29 cellular contexts compared by ENCODE assay signal in the genomic region with DNA sequence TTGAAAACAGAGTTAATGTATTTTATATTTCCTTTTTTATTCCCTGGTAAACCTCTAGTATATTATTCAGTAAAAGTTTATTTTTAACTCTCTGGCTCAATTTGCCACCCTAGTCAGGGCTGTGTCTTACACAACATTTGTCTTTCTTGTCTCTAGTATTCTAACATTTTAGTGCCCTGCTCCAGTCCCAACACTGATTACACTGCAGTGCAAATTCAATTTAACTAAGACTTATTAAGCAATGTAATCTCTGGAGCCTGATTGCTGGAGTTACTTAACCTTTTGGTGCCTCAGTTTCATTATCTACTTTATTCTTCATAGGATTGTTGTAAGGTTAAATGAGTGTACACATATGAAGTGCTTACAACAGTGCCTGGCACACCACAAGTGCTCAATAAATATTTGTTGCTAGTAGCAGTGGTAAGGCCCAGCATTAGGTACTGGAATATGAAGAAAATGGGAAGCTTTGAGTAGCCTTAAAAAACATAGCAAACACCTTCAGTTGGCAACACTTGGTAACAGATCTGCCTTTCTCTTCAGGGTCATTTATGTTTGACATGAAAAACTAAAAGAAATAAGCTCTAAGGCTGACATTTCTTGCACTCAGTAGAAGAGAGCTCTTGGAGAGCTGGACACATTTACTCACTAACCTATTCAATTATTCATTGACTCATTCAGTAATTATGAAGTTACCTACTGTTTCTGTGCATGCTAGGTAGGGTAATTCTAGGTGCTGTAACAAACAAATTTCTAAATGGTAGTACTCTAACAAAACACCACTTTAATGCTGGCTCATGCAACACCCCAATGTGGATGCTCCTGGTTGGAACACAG.
"Had no signal": no experiment of that assay in that cellular context is flagged by ENCODE, and none has a peak within 500 bp of the region (broad histone marks: within the 10 kb centered on the region; RNA-seq: fewer than 3 reads in every experiment).

No MANE protein-coding gene starts in this region.

- H3K9me3 ChIP-seq: SJCRH30 had no signal

- DNase-seq: activated CD4-positive, alpha-beta memory T cell treated with anti-CD3 and anti-CD28 coated beads, Interleukin-2, amount 10 ng/mL, durations not matched to agents 7 days and 5 days; activated CD4-positive, alpha-beta T cell treated with anti-CD3 and anti-CD28 coated beads for 1 hour; activated CD4-positive, alpha-beta T cell treated with anti-CD3 and anti-CD28 coated beads for 48 hours; activated CD4-positive, CD25-positive, alpha-beta regulatory T cell; activated CD8-positive, alpha-beta memory T cell treated with anti-CD3 and anti-CD28 coated beads for 24 hours; activated CD8-positive, alpha-beta memory T cell treated with anti-CD3 and anti-CD28 coated beads, Interleukin-2, amount 10 ng/mL, durations not matched to agents 7 days and 5 days; activated CD8-positive, alpha-beta memory T cell treated with anti-CD3 and anti-CD28 coated beads, Interleukin-2, amount 50 U/mL, for 48 hours; activated effector memory CD4-positive, alpha-beta T cell treated with Interleukin-2 at 50 U/mL for 16 hours; activated naive CD4-positive, alpha-beta T cell treated with anti-CD3 and anti-CD28 coated beads, Interleukin-2, amount 10 ng/mL, durations not matched to agents 7 days and 5 days; activated naive CD8-positive, alpha-beta T cell treated with anti-CD3 and anti-CD28 coated beads, Interleukin-2, amount 50 U/mL, for 24 hours; activated T-cell treated with anti-CD3 and anti-CD28 coated beads, Interleukin-2, amount 50 U/mL, for 48 hours; anterior cingulate cortex; brain microvascular endothelial cell; NCI-H1092 treated with DMSO at 0.1 percent for 48 hours; NCI-H187 treated with DMSO at 0.1 percent for 48 hours; NCI-H2081 treated with DMSO at 0.1 percent for 48 hours; NCI-H226; NCI-H446 treated with DMSO at 0.1 percent for 48 hours; NCI-H524; NCI-H69; Right ventricle myocardium superior; SJCRH30; T1000; WERI-Rb-1 had no signal

- ATAC-seq: activated CD8-positive, alpha-beta memory T cell treated with anti-CD3 and anti-CD28 coated beads, Interleukin-2, amount 10 ng/mL, durations not matched to agents 7 days and 5 days; activated naive CD8-positive, alpha-beta T cell treated with anti-CD3 and anti-CD28 coated beads, Interleukin-2, amount 50 U/mL, for 24 hours; K562 had no signal

- H3K36me3 ChIP-seq: brain microvascular endothelial cell, cardiac muscle cell, SJCRH30, WERI-Rb-1 had no signal

- H3K4me3 Mint-ChIP-seq: activated CD4-positive, alpha-beta memory T cell treated with anti-CD3 and anti-CD28 coated beads, Interleukin-2, amount 10 ng/mL, durations not matched to agents 7 days and 5 days; activated CD8-positive, alpha-beta memory T cell treated with anti-CD3 and anti-CD28 coated beads, Interleukin-2, amount 10 ng/mL, durations not matched to agents 7 days and 5 days; activated naive CD4-positive, alpha-beta T cell treated with anti-CD3 and anti-CD28 coated beads, Interleukin-2, amount 10 ng/mL, durations not matched to agents 7 days and 5 days; activated naive CD8-positive, alpha-beta T cell; activated naive CD8-positive, alpha-beta T cell treated with anti-CD3 and anti-CD28 coated beads, Interleukin-2, amount 50 U/mL, for 24 hours; central memory CD8-positive, alpha-beta T cell had no signal

- H3K27me3 ChIP-seq: brain microvascular endothelial cell, cardiac muscle cell, SJCRH30 had no signal

- H3K27ac Mint-ChIP-seq: activated CD4-positive, alpha-beta memory T cell treated with anti-CD3 and anti-CD28 coated beads, Interleukin-2, amount 10 ng/mL, durations not matched to agents 7 days and 5 days; activated CD8-positive, alpha-beta memory T cell treated with anti-CD3 and anti-CD28 coated beads, Interleukin-2, amount 10 ng/mL, durations not matched to agents 7 days and 5 days; activated naive CD4-positive, alpha-beta T cell treated with anti-CD3 and anti-CD28 coated beads, Interleukin-2, amount 10 ng/mL, durations not matched to agents 7 days and 5 days; activated naive CD8-positive, alpha-beta T cell; activated naive CD8-positive, alpha-beta T cell treated with anti-CD3 and anti-CD28 coated beads, Interleukin-2, amount 50 U/mL, for 24 hours had no signal

- H3K4me1 Mint-ChIP-seq: activated CD4-positive, alpha-beta memory T cell treated with anti-CD3 and anti-CD28 coated beads, Interleukin-2, amount 10 ng/mL, durations not matched to agents 7 days and 5 days; activated CD8-positive, alpha-beta memory T cell treated with anti-CD3 and anti-CD28 coated beads, Interleukin-2, amount 10 ng/mL, durations not matched to agents 7 days and 5 days; activated naive CD4-positive, alpha-beta T cell treated with anti-CD3 and anti-CD28 coated beads, Interleukin-2, amount 10 ng/mL, durations not matched to agents 7 days and 5 days; activated naive CD8-positive, alpha-beta T cell treated with anti-CD3 and anti-CD28 coated beads, Interleukin-2, amount 50 U/mL, for 24 hours; central memory CD8-positive, alpha-beta T cell had no signal

- H3K27me3 Mint-ChIP-seq: activated CD4-positive, alpha-beta memory T cell treated with anti-CD3 and anti-CD28 coated beads, Interleukin-2, amount 10 ng/mL, durations not matched to agents 7 days and 5 days; activated CD8-positive, alpha-beta memory T cell treated with anti-CD3 and anti-CD28 coated beads, Interleukin-2, amount 10 ng/mL, durations not matched to agents 7 days and 5 days; activated naive CD4-positive, alpha-beta T cell treated with anti-CD3 and anti-CD28 coated beads, Interleukin-2, amount 10 ng/mL, durations not matched to agents 7 days and 5 days; activated naive CD8-positive, alpha-beta T cell; activated naive CD8-positive, alpha-beta T cell treated with anti-CD3 and anti-CD28 coated beads, Interleukin-2, amount 50 U/mL, for 24 hours; central memory CD8-positive, alpha-beta T cell had no signal

- FAIRE-seq: K562 had no signal

- H3K4me3 ChIP-seq: cardiac muscle cell, K562, SJCRH30, SK-N-MC had no signal

- H3K4me1 ChIP-seq: SJCRH30 had no signal

- H3K27ac ChIP-seq: brain microvascular endothelial cell, cardiac muscle cell, SJCRH30, SK-N-MC, WERI-Rb-1 had no signal

- H3K36me3 Mint-ChIP-seq: activated CD8-positive, alpha-beta memory T cell treated with anti-CD3 and anti-CD28 coated beads, Interleukin-2, amount 10 ng/mL, durations not matched to agents 7 days and 5 days; activated naive CD4-positive, alpha-beta T cell treated with anti-CD3 and anti-CD28 coated beads, Interleukin-2, amount 10 ng/mL, durations not matched to agents 7 days and 5 days; activated naive CD8-positive, alpha-beta T cell had no signal
